13 cellular contexts compared by ENCODE assay signal in the genomic region with DNA sequence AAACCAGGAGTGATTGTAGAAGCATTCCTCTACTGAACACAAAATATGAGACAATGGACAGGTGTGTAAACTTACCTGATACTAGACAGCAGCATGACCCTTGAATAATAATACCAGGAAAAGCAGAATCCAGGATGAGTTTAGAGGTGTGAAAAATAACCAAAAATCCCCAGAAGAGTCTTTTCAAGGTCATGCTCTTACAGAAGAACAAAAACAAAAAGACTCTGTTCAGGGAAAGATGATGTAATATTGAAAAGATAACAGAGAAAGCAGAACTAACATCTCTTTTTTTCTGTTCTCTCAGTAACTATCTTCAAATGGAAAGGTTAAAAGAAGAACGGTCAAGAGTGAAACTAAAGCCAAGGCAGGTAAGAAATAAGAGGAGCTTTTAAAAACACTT.
DNase-seq lines count a peak whose midpoint lies in the region; ATAC-seq and TF ChIP-seq lines count a peak whose summit lies in the region.
"Had no signal": no experiment of that assay in that cellular context is flagged by ENCODE, and none has a peak within 500 bp of the region (broad histone marks: within the 10 kb centered on the region; RNA-seq: fewer than 3 reads in every experiment).

No MANE protein-coding gene starts in this region.

- H3K4me1 ChIP-seq in Loucy (ENCODE audit: insufficient read depth, low read length, poor library complexity, severe bottlenecking): no peaks in the 10 kb centered on the region

- no peaks in the 10 kb centered on the region for H3K27me3 ChIP-seq in Loucy (ENCODE audit: insufficient read depth, low read length, poor library complexity, severe bottlenecking)
- H3K27me3 ChIP-seq: esophagus squamous epithelium had no signal

- H3K4me3 ChIP-seq in Loucy (ENCODE audit: low read length, poor library complexity, severe bottlenecking): no peak overlapping the region
- H3K4me3 ChIP-seq: esophagus squamous epithelium had no signal

- no peaks in the 10 kb centered on the region for H3K9me2 ChIP-seq in Loucy (replicated peaks; ENCODE audit: low read depth, low read length)

- no peak overlapping the region for H3K27ac Mint-ChIP-seq in activated naive CD8-positive, alpha-beta T cell treated with anti-CD3 and anti-CD28 coated beads, Interleukin-2, amount 50 U/mL, for 24 hours
- H3K27ac Mint-ChIP-seq: CD8-positive, alpha-beta memory T cell; stimulated activated naive CD8-positive, alpha-beta T cell treated with anti-CD3 and anti-CD28 coated beads, Interleukin-15, Interleukin-2, amounts not matched to agents 100 ng/mL and 50 ng/mL, for 24 hours; T-cell had no signal

- no peaks in the 10 kb centered on the region for H3K36me3 ChIP-seq in Loucy (ENCODE audit: insufficient read depth, low read length)
- H3K36me3 ChIP-seq: esophagus squamous epithelium had no signal

- DNase-seq in NCI-H1105 treated with DMSO at 0.1 percent for 48 hours (lab: John Stamatoyannopoulos, UW) (no peak), NCI-H2029 (lab: John Stamatoyannopoulos, UW) (no peak)
- DNase-seq in stimulated activated naive CD4-positive, alpha-beta T cell (lab: John Stamatoyannopoulos, UW): no peak
- DNase-seq in activated naive CD8-positive, alpha-beta T cell treated with anti-CD3 and anti-CD28 coated beads, Interleukin-2, amount 50 U/mL, for 24 hours: no peak
- DNase-seq: CD8-positive, alpha-beta memory T cell; esophagus squamous epithelium; T-cell had no signal

- no peak overlapping the region for H3K9ac ChIP-seq in Loucy (ENCODE audit: low read depth, low read length, poor library complexity, severe bottlenecking)

- no peaks in the 10 kb centered on the region for H3K4me1 Mint-ChIP-seq in activated naive CD8-positive, alpha-beta T cell treated with anti-CD3 and anti-CD28 coated beads, Interleukin-2, amount 50 U/mL, for 24 hours
- H3K4me1 Mint-ChIP-seq: CD8-positive, alpha-beta memory T cell; neural crest cell; T-cell had no signal

- no peaks in the 10 kb centered on the region for H3F3A ChIP-seq in Loucy (ENCODE audit: low read depth)

- H3K79me2 ChIP-seq in Loucy (ENCODE audit: insufficient read depth, low read length): no peaks in the 10 kb centered on the region

- no peak for TF ChIP-seq CTCF in Loucy (conservative IDR thresholded peaks at IDR 0.05; ENCODE audit: low read length)

- H3K9me3 Mint-ChIP-seq in activated naive CD8-positive, alpha-beta T cell treated with anti-CD3 and anti-CD28 coated beads, Interleukin-2, amount 50 U/mL, for 24 hours: no peaks in the 10 kb centered on the region
- H3K9me3 Mint-ChIP-seq: CD8-positive, alpha-beta memory T cell; neural crest cell; stimulated activated naive CD8-positive, alpha-beta T cell treated with anti-CD3 and anti-CD28 coated beads, Interleukin-15, Interleukin-2, amounts not matched to agents 100 ng/mL and 50 ng/mL, for 24 hours; T-cell had no signal

- no peak overlapping the region for H3K4me2 ChIP-seq in Loucy (ENCODE audit: low read depth, low read length, poor library complexity, severe bottlenecking)

- ATAC-seq in GM18519 (IDR thresholded peaks at IDR 0.05; ENCODE audit: low FRiP score, unreplicated experiment): peak; percentile 76
- ATAC-seq in GM21367 (IDR thresholded peaks at IDR 0.05; ENCODE audit: unreplicated experiment): peak; percentile 87
- peak; percentile 90 for ATAC-seq in HG02981 (IDR thresholded peaks at IDR 0.05; ENCODE audit: unreplicated experiment)
- ATAC-seq in activated naive CD8-positive, alpha-beta T cell treated with anti-CD3 and anti-CD28 coated beads, Interleukin-2, amount 50 U/mL, for 24 hours: no peak
- ATAC-seq: T-cell had no signal

- no peaks in the 10 kb centered on the region for H3K9me3 ChIP-seq in Loucy (ENCODE audit: insufficient read depth, low read depth, low read length)
- H3K9me3 ChIP-seq: esophagus squamous epithelium had no signal

- H3K36me3 Mint-ChIP-seq in activated naive CD8-positive, alpha-beta T cell treated with anti-CD3 and anti-CD28 coated beads, Interleukin-2, amount 50 U/mL, for 24 hours (ENCODE audit: low read depth): no peaks in the 10 kb centered on the region
- H3K36me3 Mint-ChIP-seq: CD8-positive, alpha-beta memory T cell; T-cell had no signal

- peaks cover 7% of the 10 kb centered on the region for H3K27me3 Mint-ChIP-seq in activated naive CD8-positive, alpha-beta T cell treated with anti-CD3 and anti-CD28 coated beads, Interleukin-2, amount 50 U/mL, for 24 hours

- no peaks in the 10 kb centered on the region for H4K20me1 ChIP-seq in Loucy (ENCODE audit: insufficient read depth, low read length, poor library complexity, severe bottlenecking)

- no peak overlapping the region for H3K4me3 Mint-ChIP-seq in activated naive CD8-positive, alpha-beta T cell treated with anti-CD3 and anti-CD28 coated beads, Interleukin-2, amount 50 U/mL, for 24 hours
- H3K4me3 Mint-ChIP-seq: CD8-positive, alpha-beta memory T cell; neural crest cell; stimulated activated naive CD8-positive, alpha-beta T cell treated with anti-CD3 and anti-CD28 coated beads, Interleukin-15, Interleukin-2, amounts not matched to agents 100 ng/mL and 50 ng/mL, for 24 hours; T-cell had no signal

- H2AFZ ChIP-seq in Loucy (ENCODE audit: low read length): 0 out of 2 replicates have a peak overlapping the region, but pooled peaks have one; percentile 22
